13 cellular contexts compared by ENCODE assay signal in genomic region chr1:181486098-181486420, GRCh38. TPM values are rescaled to one million over a fixed set of nuclear protein-coding genes. Genes with fewer than 3 reads are reported as not detected.
DNase-seq lines count a peak whose midpoint lies in the region; ATAC-seq and TF ChIP-seq lines count a peak whose summit lies in the region.
"Had no signal": no experiment of that assay in that cellular context is flagged by ENCODE, and none has a peak within 500 bp of the region (broad histone marks: within the 10 kb centered on the region; RNA-seq: fewer than 3 reads in every experiment).

No MANE protein-coding gene starts in this region.

- no peak for DNase-seq in activated naive CD8-positive, alpha-beta T cell treated with anti-CD3 and anti-CD28 coated beads, Interleukin-2, amount 50 U/mL, for 24 hours
- DNase-seq in glutamatergic neuron (no peak), progenitor cell of endocrine pancreas (ENCODE audit: low spot score, unreplicated experiment) (no peak), kidney tubule cell (ENCODE audit: low spot score) (no peak)
- no peak for DNase-seq in activated naive CD4-positive, alpha-beta T cell (lab: John Stamatoyannopoulos, UW)
- DNase-seq: activated CD8-positive, alpha-beta memory T cell treated with anti-CD3 and anti-CD28 coated beads for 24 hours; KBM-7; NCI-H446 treated with DMSO at 0.1 percent for 48 hours; PC-3; stimulated activated naive CD4-positive, alpha-beta T cell had no signal

- no peak for ATAC-seq in activated naive CD8-positive, alpha-beta T cell treated with anti-CD3 and anti-CD28 coated beads, Interleukin-2, amount 50 U/mL, for 24 hours
- ATAC-seq in SK-N-SH treated with all-trans-retinoic acid at 6 μM for 48 hours = no peak
- ATAC-seq: PC-3 had no signal

- H3K4me1 Mint-ChIP-seq in activated naive CD8-positive, alpha-beta T cell (ENCODE audit: low read depth) = peaks cover 23% of the 10 kb centered on the region
- peaks cover 12% of the 10 kb centered on the region for H3K4me1 Mint-ChIP-seq in activated naive CD8-positive, alpha-beta T cell treated with anti-CD3 and anti-CD28 coated beads, Interleukin-2, amount 50 U/mL, for 24 hours
- H3K4me1 Mint-ChIP-seq in glutamatergic neuron (ENCODE audit: low read depth, unreplicated experiment) (peaks cover 7% of the 10 kb centered on the region), progenitor cell of endocrine pancreas (ENCODE audit: low read depth) (peaks cover 10% of the 10 kb centered on the region)

- peak overlapping the region; percentile 13 for H3K4me3 Mint-ChIP-seq in activated naive CD8-positive, alpha-beta T cell
- H3K4me3 Mint-ChIP-seq in activated naive CD8-positive, alpha-beta T cell treated with anti-CD3 and anti-CD28 coated beads, Interleukin-2, amount 50 U/mL, for 24 hours = no peak overlapping the region
- H3K4me3 Mint-ChIP-seq in glutamatergic neuron (ENCODE audit: unreplicated experiment) = peak overlapping the region; percentile 83
- peak overlapping the region; percentile 61 for H3K4me3 Mint-ChIP-seq in progenitor cell of endocrine pancreas (ENCODE audit: low read depth)

- H3K27ac Mint-ChIP-seq in activated naive CD8-positive, alpha-beta T cell = no peak overlapping the region
- H3K27ac Mint-ChIP-seq in activated naive CD8-positive, alpha-beta T cell treated with anti-CD3 and anti-CD28 coated beads, Interleukin-2, amount 50 U/mL, for 24 hours = no peak overlapping the region
- H3K27ac Mint-ChIP-seq in glutamatergic neuron (ENCODE audit: unreplicated experiment) (peak overlapping the region; percentile 55), progenitor cell of endocrine pancreas (no peak overlapping the region)

- no peaks in the 10 kb centered on the region for H3K9me3 ChIP-seq in HUES48 (ENCODE audit: control insufficient read depth, insufficient read depth, low read length)

- TF ChIP-seq CTCF in glutamatergic neuron (IDR thresholded peaks at IDR 0.05; ENCODE audit: partially characterized antibody, unreplicated experiment) = peak; percentile 45
- TF ChIP-seq CTCF in progenitor cell of endocrine pancreas (IDR thresholded peaks at IDR 0.05; ENCODE audit: unreplicated experiment) = peak; percentile 41

- no peak overlapping the region for H3K9ac ChIP-seq in HUES48 (ENCODE audit: low read depth, low read length)

- H3K4me1 ChIP-seq in HUES48 (ENCODE audit: control insufficient read depth, insufficient read depth, low read length) = peaks cover 18% of the 10 kb centered on the region; the same call in 1 of the 2 replicates

- peak overlapping the region; percentile 59 for H3K4me3 ChIP-seq in HUES48 (ENCODE audit: low read depth, low read length)

- peaks cover 64% of the 10 kb centered on the region for H3K27me3 Mint-ChIP-seq in activated naive CD8-positive, alpha-beta T cell
- peaks cover 74% of the 10 kb centered on the region for H3K27me3 Mint-ChIP-seq in activated naive CD8-positive, alpha-beta T cell treated with anti-CD3 and anti-CD28 coated beads, Interleukin-2, amount 50 U/mL, for 24 hours
- H3K27me3 Mint-ChIP-seq in glutamatergic neuron (ENCODE audit: unreplicated experiment) = peaks cover 21% of the 10 kb centered on the region
- H3K27me3 Mint-ChIP-seq in progenitor cell of endocrine pancreas = peaks cover 97% of the 10 kb centered on the region

- H3K9me3 Mint-ChIP-seq in activated naive CD8-positive, alpha-beta T cell (ENCODE audit: low read depth) = no peaks in the 10 kb centered on the region
- H3K9me3 Mint-ChIP-seq in activated naive CD8-positive, alpha-beta T cell treated with anti-CD3 and anti-CD28 coated beads, Interleukin-2, amount 50 U/mL, for 24 hours = no peaks in the 10 kb centered on the region
- H3K9me3 Mint-ChIP-seq in glutamatergic neuron (ENCODE audit: unreplicated experiment) = peaks cover 5% of the 10 kb centered on the region
- no peaks in the 10 kb centered on the region for H3K9me3 Mint-ChIP-seq in progenitor cell of endocrine pancreas (ENCODE audit: low read depth)

- no peaks in the 10 kb centered on the region for H3K36me3 Mint-ChIP-seq in activated naive CD8-positive, alpha-beta T cell
- H3K36me3 Mint-ChIP-seq in activated naive CD8-positive, alpha-beta T cell treated with anti-CD3 and anti-CD28 coated beads, Interleukin-2, amount 50 U/mL, for 24 hours (ENCODE audit: low read depth) = no peaks in the 10 kb centered on the region
- H3K36me3 Mint-ChIP-seq in glutamatergic neuron (ENCODE audit: unreplicated experiment) (no peaks in the 10 kb centered on the region), progenitor cell of endocrine pancreas (ENCODE audit: insufficient read depth) (no peaks in the 10 kb centered on the region)

- no peaks in the 10 kb centered on the region for H3K36me3 ChIP-seq in HUES48 (ENCODE audit: control insufficient read depth, insufficient read depth, low read length)

- H3K27me3 ChIP-seq in HUES48 (ENCODE audit: control insufficient read depth, insufficient read depth, low read length) = peaks cover 73% of the 10 kb centered on the region

- H3K27ac ChIP-seq in HUES48 (ENCODE audit: low read depth, low read length) = no peak overlapping the region

TF ChIP-seq in SK-N-SH treated with all-trans-retinoic acid at 6 μM for 48 hours, 23 proteins besides CTCF, POLR2A, EP300 and RAD21:
- TF ChIP-seq ZNF565 (CRISPR knock-in tag; conservative IDR thresholded peaks at IDR 0.05; ENCODE audit: low read depth) (no peak), ZNF8 (CRISPR knock-in tag; IDR thresholded peaks at IDR 0.05) (no peak), ZFP3 (CRISPR knock-in tag; IDR thresholded peaks at IDR 0.05) (no peak), TOX (CRISPR knock-in tag; IDR thresholded peaks at IDR 0.05; ENCODE audit: borderline replicate concordance) (no peak), ZC3H10 (CRISPR knock-in tag; IDR thresholded peaks at IDR 0.05) (no peak), RARB (CRISPR knock-in tag; IDR thresholded peaks at IDR 0.05) (no peak), OSR1 (CRISPR knock-in tag; IDR thresholded peaks at IDR 0.05) (no peak), ESRRG (CRISPR knock-in tag; IDR thresholded peaks at IDR 0.05) (no peak), TCF4 (CRISPR knock-in tag; IDR thresholded peaks at IDR 0.05; ENCODE audit: borderline replicate concordance) (no peak), SNAI2 (CRISPR knock-in tag; IDR thresholded peaks at IDR 0.05) (no peak), TSHZ2 (CRISPR knock-in tag; IDR thresholded peaks at IDR 0.05) (no peak)
- TF ChIP-seq, protein P1, sequence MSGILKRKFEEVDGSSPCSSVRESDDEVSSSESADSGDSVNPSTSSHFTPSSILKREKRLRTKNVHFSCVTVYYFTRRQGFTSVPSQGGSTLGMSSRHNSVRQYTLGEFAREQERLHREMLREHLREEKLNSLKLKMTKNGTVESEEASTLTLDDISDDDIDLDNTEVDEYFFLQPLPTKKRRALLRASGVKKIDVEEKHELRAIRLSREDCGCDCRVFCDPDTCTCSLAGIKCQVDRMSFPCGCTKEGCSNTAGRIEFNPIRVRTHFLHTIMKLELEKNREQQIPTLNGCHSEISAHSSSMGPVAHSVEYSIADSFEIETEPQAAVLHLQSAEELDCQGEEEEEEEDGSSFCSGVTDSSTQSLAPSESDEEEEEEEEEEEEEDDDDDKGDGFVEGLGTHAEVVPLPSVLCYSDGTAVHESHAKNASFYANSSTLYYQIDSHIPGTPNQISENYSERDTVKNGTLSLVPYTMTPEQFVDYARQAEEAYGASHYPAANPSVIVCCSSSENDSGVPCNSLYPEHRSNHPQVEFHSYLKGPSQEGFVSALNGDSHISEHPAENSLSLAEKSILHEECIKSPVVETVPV (CRISPR knock-in tag; IDR thresholded peaks at IDR 0.05) = no peak
- TF ChIP-seq, protein P2, sequence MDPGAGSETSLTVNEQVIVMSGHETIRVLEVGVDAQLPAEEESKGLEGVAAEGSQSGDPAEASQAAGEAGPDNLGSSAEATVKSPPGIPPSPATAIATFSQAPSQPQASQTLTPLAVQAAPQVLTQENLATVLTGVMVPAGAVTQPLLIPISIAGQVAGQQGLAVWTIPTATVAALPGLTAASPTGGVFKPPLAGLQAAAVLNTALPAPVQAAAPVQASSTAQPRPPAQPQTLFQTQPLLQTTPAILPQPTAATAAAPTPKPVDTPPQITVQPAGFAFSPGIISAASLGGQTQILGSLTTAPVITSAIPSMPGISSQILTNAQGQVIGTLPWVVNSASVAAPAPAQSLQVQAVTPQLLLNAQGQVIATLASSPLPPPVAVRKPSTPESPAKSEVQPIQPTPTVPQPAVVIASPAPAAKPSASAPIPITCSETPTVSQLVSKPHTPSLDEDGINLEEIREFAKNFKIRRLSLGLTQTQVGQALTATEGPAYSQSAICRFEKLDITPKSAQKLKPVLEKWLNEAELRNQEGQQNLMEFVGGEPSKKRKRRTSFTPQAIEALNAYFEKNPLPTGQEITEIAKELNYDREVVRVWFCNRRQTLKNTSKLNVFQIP (CRISPR knock-in tag; IDR thresholded peaks at IDR 0.05; ENCODE audit: borderline replicate concordance, low read depth) = no peak

RNA-seq across cellular contexts. Expression of gene CACNA1E, which starts 2.7 kb away (rescaled TPM):
- 8.8 TPM for total RNA-seq in glutamatergic neuron (ENCODE audit: unreplicated experiment)
- total RNA-seq in progenitor cell of endocrine pancreas = 0.55 and 0.93 TPM in 2 replicates
- total RNA-seq: PC-3 had no signal
